1 cellular context compared by ENCODE assay signal in the genomic region with DNA sequence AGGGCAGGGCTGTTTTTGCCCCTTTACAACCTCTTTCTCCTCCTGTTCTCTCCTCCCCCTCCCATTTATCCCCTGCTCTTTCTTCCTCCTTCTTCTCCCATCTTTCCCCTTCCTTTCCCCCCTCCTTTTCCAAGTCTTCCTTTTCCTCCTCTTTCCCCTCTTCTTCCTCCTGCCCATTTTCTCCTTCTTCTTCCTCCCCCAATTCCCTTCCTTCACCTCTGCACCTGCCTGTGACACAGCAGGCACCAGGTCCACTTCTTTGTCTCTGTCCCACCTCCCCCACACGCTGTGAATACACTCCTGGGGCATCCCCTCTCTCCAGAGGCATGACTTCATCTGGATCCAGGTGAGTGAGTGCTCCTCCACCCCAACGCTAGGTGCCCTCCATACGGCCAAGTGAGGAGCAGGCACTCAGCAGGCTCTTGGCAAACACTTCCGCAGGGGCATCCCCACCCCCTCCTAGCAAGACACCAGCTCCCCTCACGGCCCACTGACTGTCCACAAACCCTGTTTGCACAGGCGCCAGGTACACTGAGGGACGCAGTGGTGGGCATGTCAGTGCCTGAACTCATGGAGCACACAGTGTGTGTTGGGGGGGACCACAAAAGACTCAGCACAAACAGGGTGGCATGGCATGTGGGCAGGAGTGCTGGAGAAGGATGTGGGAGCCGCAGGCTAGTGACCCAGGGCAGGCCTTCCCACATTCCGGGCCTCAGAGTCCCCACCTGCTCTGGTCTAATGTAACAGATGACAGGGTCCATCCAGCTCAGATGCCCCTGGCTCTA.
TF ChIP-seq lines count a peak whose summit lies in the region.

No MANE protein-coding gene starts in this region.

TF ChIP-seq in K562, 482 proteins besides CTCF, POLR2A, EP300 and RAD21 (continued from another document):
- TF ChIP-seq, protein P1, sequence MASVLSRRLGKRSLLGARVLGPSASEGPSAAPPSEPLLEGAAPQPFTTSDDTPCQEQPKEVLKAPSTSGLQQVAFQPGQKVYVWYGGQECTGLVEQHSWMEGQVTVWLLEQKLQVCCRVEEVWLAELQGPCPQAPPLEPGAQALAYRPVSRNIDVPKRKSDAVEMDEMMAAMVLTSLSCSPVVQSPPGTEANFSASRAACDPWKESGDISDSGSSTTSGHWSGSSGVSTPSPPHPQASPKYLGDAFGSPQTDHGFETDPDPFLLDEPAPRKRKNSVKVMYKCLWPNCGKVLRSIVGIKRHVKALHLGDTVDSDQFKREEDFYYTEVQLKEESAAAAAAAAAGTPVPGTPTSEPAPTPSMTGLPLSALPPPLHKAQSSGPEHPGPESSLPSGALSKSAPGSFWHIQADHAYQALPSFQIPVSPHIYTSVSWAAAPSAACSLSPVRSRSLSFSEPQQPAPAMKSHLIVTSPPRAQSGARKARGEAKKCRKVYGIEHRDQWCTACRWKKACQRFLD (CRISPR knock-in tag; IDR thresholded peaks at IDR 0.05) = no peak
- no peak for TF ChIP-seq HMG20B (CRISPR knock-in tag; IDR thresholded peaks at IDR 0.05)
- TF ChIP-seq, protein P2, sequence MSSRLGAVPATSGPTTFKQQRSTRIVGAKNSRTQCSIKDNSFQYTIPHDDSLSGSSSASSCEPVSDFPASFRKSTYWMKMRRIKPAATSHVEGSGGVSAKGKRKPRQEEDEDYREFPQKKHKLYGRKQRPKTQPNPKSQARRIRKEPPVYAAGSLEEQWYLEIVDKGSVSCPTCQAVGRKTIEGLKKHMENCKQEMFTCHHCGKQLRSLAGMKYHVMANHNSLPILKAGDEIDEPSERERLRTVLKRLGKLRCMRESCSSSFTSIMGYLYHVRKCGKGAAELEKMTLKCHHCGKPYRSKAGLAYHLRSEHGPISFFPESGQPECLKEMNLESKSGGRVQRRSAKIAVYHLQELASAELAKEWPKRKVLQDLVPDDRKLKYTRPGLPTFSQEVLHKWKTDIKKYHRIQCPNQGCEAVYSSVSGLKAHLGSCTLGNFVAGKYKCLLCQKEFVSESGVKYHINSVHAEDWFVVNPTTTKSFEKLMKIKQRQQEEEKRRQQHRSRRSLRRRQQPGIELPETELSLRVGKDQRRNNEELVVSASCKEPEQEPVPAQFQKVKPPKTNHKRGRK (tag; IDR thresholded peaks at IDR 0.05) = peak; percentile 94
- no peak for TF ChIP-seq NR3C1 (CRISPR knock-in tag; IDR thresholded peaks at IDR 0.05)
- TF ChIP-seq, protein P3, sequence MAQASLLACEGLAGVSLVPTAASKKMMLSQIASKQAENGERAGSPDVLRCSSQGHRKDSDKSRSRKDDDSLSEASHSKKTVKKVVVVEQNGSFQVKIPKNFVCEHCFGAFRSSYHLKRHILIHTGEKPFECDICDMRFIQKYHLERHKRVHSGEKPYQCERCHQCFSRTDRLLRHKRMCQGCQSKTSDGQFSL (CRISPR knock-in tag; IDR thresholded peaks at IDR 0.05) = 0 out of 2 replicates have a peak, but pooled peaks have one; percentile 23
- TF ChIP-seq, protein P3 (tag; IDR thresholded peaks at IDR 0.05) = no peak
